In genomic region chr1:19208710-19209438, GRCh38 we compare ENCODE assay signal across 8 cellular contexts. TPM values are rescaled to one million over a fixed set of nuclear protein-coding genes. Genes with fewer than 3 reads are reported as not detected.
DNase-seq lines count a peak whose midpoint lies in the region; ATAC-seq and TF ChIP-seq lines count a peak whose summit lies in the region.

No MANE protein-coding gene starts in this region.

- WGBS in heart right ventricle, 2 donors, result 17% methylated on average over 8 of the region's 8 CpGs
- 10% methylated on average over 8 of the region's 8 CpGs for WGBS in right lobe of liver (ENCODE audit: insufficient coverage, low coverage, low lambda C conversion rate, missing lambda C conversion rate)

- peak overlapping the region; percentile 70 to 94 (median 90) for H3K4me3 ChIP-seq in heart right ventricle
- H3K4me3 ChIP-seq in right lobe of liver, result peak overlapping the region; percentile 79 to 91 (median 89)
- H3K4me3 ChIP-seq in uterus, result peak overlapping the region; percentile 75 to 81

- ATAC-seq in heart right ventricle (no peak), left ventricle myocardium superior (no peak), right lobe of liver (no peak), HG03521 (IDR thresholded peaks at IDR 0.05; ENCODE audit: unreplicated experiment) (no peak)

- peak overlapping the region in 9 of 10 donors; percentile 90 to 97 (median 95) for H3K27ac ChIP-seq in heart right ventricle
- H3K27ac ChIP-seq in right lobe of liver, result peak overlapping the region; percentile 91 to 99 (median 93)
- peak overlapping the region; percentile 86 to 95 for H3K27ac ChIP-seq in uterus

- peaks cover 15 to 84% (median 73%) of the 10 kb centered on the region in 9 donors for H3K4me1 ChIP-seq in heart right ventricle
- H3K4me1 ChIP-seq in right lobe of liver, result peaks cover 0 to 55% (median 10%) of the 10 kb centered on the region in 4 donors
- H3K4me1 ChIP-seq in uterus, result peaks cover 13 to 15% of the 10 kb centered on the region in 2 donors

- TF ChIP-seq POLR2A in right lobe of liver (IDR thresholded peaks at IDR 0.05), result no peak
- TF ChIP-seq POLR2A in uterus (IDR thresholded peaks at IDR 0.05), result no peak

- H3K36me3 ChIP-seq in heart right ventricle (peaks cover 0 to 12% (median 0%) of the 10 kb centered on the region in 9 donors), right lobe of liver (no peaks in the 10 kb centered on the region), uterus (no peaks in the 10 kb centered on the region)

- DNase-seq in heart right ventricle (no peak), left ventricle myocardium superior (no peak), astrocyte of the hippocampus (ENCODE audit: low read depth, low spot score) (peak; percentile 34), right lobe of liver (no peak), uterus (no peak), T1000 (lab: John Stamatoyannopoulos, UW) (no peak), ecto neural progenitor cell (ENCODE audit: low spot score) (no peak)

- TF ChIP-seq CTCF in heart right ventricle (IDR thresholded peaks at IDR 0.05) (no peak), right lobe of liver (IDR thresholded peaks at IDR 0.05) (no peak), uterus (IDR thresholded peaks at IDR 0.05) (no peak)

- intact Hi-C loops in heart right ventricle (cut with DNase I) (no loop called here), left ventricle myocardium superior (cut with micrococcal nuclease) (no loop called here), right lobe of liver (cut with DNase I) (no loop called here), uterus (cut with DNase I; ENCODE audit: low total_unique reads) (no loop called here)

- H3K9me3 ChIP-seq in heart right ventricle (no peaks in the 10 kb centered on the region), right lobe of liver (no peaks in the 10 kb centered on the region), uterus (no peaks in the 10 kb centered on the region)

- H3K27me3 ChIP-seq in heart right ventricle (no peaks in the 10 kb centered on the region), right lobe of liver (no peaks in the 10 kb centered on the region), uterus (no peaks in the 10 kb centered on the region)

RNA-seq across cellular contexts. Expression of gene UBR4, which starts 1.2 kb away (rescaled TPM):
- 100 to 1,000 TPM in 2 of 10 donors, 10 to 100 TPM in 8; 60.0 to 115 (median 90.6) TPM for total RNA-seq in heart right ventricle
- 10 to 100 TPM; 74.1 to 97.9 TPM for polyA plus RNA-seq in heart right ventricle
- total RNA-seq in left ventricle myocardium superior, result 56.3 TPM
- 100 to 1,000 TPM in 2 of 6 experiments, 10 to 100 TPM in 4; 73.0 to 132 (median 90.1) TPM for total RNA-seq in right lobe of liver
- 100 to 1,000 TPM in 3 of 4 donors, 10 to 100 TPM in 1; 50.0 to 161 (median 105) TPM for total RNA-seq in uterus

RNA-seq across cellular contexts. Expression of gene EMC1, which starts 42.5 kb away (rescaled TPM):
- total RNA-seq in heart right ventricle (10 to 100 TPM; 23.6 to 33.2 (median 27.6) TPM), left ventricle myocardium superior (29.3 TPM), right lobe of liver (10 to 100 TPM; 18.6 to 32.7 (median 25.3) TPM), uterus (10 to 100 TPM; 19.4 to 63.9 (median 41.3) TPM)
- polyA plus RNA-seq in heart right ventricle, result 10 to 100 TPM; 14.9 to 15.7 TPM

RNA-seq across cellular contexts. Expression of gene MRTO4, which starts 42.7 kb away (rescaled TPM):
- total RNA-seq in heart right ventricle (10 to 100 TPM in 7 of 10 donors, 1 to 10 TPM in 3; 8.4 to 21.0 (median 12.0) TPM), left ventricle myocardium superior (10.2 TPM), right lobe of liver (10 to 100 TPM in 2 of 6 experiments, 1 to 10 TPM in 4; 7.0 to 17.3 (median 8.2) TPM), uterus (10 to 100 TPM in 3 of 4 donors, 1 to 10 TPM in 1; 4.1 to 34.6 (median 15.9) TPM)
- 10 to 100 TPM; 25.8 to 52.2 TPM for polyA plus RNA-seq in heart right ventricle
